28 cellular contexts compared by ENCODE assay signal in the genomic region with DNA sequence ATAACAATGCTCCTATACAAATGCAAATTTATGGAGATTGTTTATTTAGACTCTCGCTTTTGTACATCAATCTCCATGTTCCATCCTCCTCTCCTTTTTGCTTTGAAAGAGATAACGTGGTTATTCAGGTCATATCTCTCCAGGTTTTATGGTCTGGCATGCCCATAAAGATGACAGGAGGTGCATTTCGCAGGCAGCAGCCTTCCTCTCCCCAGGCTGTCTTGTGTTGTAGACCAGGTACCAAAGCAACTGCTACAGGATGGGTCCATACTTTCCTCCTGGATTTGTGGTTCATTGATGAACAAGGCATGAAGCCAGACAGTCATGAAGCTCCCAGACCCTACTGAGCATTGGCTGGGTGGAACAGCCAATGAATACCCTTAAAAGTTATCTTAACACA.
"Had no signal": no experiment of that assay in that cellular context is flagged by ENCODE, and none has a peak within 500 bp of the region (broad histone marks: within the 10 kb centered on the region; RNA-seq: fewer than 3 reads in every experiment).

No MANE protein-coding gene starts in this region.

- ATAC-seq: activated naive CD4-positive, alpha-beta T cell treated with anti-CD3 and anti-CD28 coated beads, Interleukin-2, amount 50 U/mL, for 72 hours; activated T-cell treated with anti-CD3 and anti-CD28 coated beads, Interleukin-2, amount 50 U/mL, for 72 hours; esophagus mucosa; heart left ventricle; WTC11 had no signal

- H3K4me1 Mint-ChIP-seq: activated CD4-positive, alpha-beta memory T cell treated with anti-CD3 and anti-CD28 coated beads, Interleukin-2, amount 10 ng/mL, durations not matched to agents 7 days and 5 days; activated CD4-positive, alpha-beta T cell treated with anti-CD3 and anti-CD28 coated beads, Interleukin-2, amount 10 ng/mL, durations not matched to agents 7 days and 5 days; activated naive CD4-positive, alpha-beta T cell treated with anti-CD3 and anti-CD28 coated beads, Interleukin-2, amount 10 ng/mL, durations not matched to agents 7 days and 5 days; activated naive CD8-positive, alpha-beta T cell treated with anti-CD3 and anti-CD28 coated beads, Interleukin-2, amount 10 ng/mL, durations not matched to agents 7 days and 5 days had no signal

- H3K9me3 Mint-ChIP-seq: activated CD4-positive, alpha-beta memory T cell treated with anti-CD3 and anti-CD28 coated beads, Interleukin-2, amount 10 ng/mL, durations not matched to agents 7 days and 5 days; activated CD4-positive, alpha-beta T cell treated with anti-CD3 and anti-CD28 coated beads, Interleukin-2, amount 10 ng/mL, durations not matched to agents 7 days and 5 days; activated naive CD4-positive, alpha-beta T cell treated with anti-CD3 and anti-CD28 coated beads, Interleukin-2, amount 10 ng/mL, durations not matched to agents 7 days and 5 days; activated naive CD4-positive, alpha-beta T cell treated with anti-CD3 and anti-CD28 coated beads, Interleukin-2, amount 50 U/mL, for 72 hours; activated naive CD8-positive, alpha-beta T cell treated with anti-CD3 and anti-CD28 coated beads, Interleukin-2, amount 10 ng/mL, durations not matched to agents 7 days and 5 days; activated T-cell treated with anti-CD3 and anti-CD28 coated beads, Interleukin-2, amount 50 U/mL, for 24 hours; activated T-cell treated with anti-CD3 and anti-CD28 coated beads, Interleukin-2, amount 50 U/mL, for 72 hours; WTC11 had no signal

- H3K27ac ChIP-seq: ascending aorta, breast epithelium, cardiac muscle cell, colonic mucosa, VCaP had no signal

- DNase-seq: activated CD4-positive, alpha-beta memory T cell treated with anti-CD3 and anti-CD28 coated beads, Interleukin-2, amount 10 ng/mL, durations not matched to agents 7 days and 5 days; activated CD4-positive, alpha-beta T cell treated with anti-CD3 and anti-CD28 coated beads for 1 hour; activated CD4-positive, alpha-beta T cell treated with anti-CD3 and anti-CD28 coated beads for 4 hours; activated CD4-positive, alpha-beta T cell treated with anti-CD3 and anti-CD28 coated beads, Interleukin-2, amount 10 ng/mL, durations not matched to agents 7 days and 5 days; activated CD4-positive, alpha-beta T cell treated with anti-CD3 and anti-CD28 coated beads, Interleukin-2, amount 50 U/mL, for 4 hours; activated CD8-positive, alpha-beta memory T cell treated with anti-CD3 and anti-CD28 coated beads, Interleukin-2, amount 50 U/mL, for 48 hours; activated gamma-delta T cell; activated naive CD4-positive, alpha-beta T cell; activated naive CD4-positive, alpha-beta T cell treated with anti-CD3 and anti-CD28 coated beads, Interleukin-2, amount 10 ng/mL, durations not matched to agents 7 days and 5 days; activated naive CD8-positive, alpha-beta T cell treated with anti-CD3 and anti-CD28 coated beads, Interleukin-2, amount 10 ng/mL, durations not matched to agents 7 days and 5 days; activated T-cell treated with anti-CD3 and anti-CD28 coated beads for 4 hours; activated T-cell treated with anti-CD3 and anti-CD28 coated beads, Interleukin-2, amount 50 U/mL, for 24 hours; activated T-cell treated with anti-CD3 and anti-CD28 coated beads, Interleukin-2, amount 50 U/mL, for 72 hours; central memory CD4-positive, alpha-beta T cell; colonic mucosa; effector CD8-positive, alpha-beta T cell; foreskin fibroblast; glutamatergic neuron; heart left ventricle; T-helper 2 cell had no signal

- H3K27me3 Mint-ChIP-seq: activated naive CD8-positive, alpha-beta T cell treated with anti-CD3 and anti-CD28 coated beads, Interleukin-2, amount 10 ng/mL, durations not matched to agents 7 days and 5 days; activated T-cell treated with anti-CD3 and anti-CD28 coated beads, Interleukin-2, amount 50 U/mL, for 24 hours had no signal

- H3K27me3 ChIP-seq: ascending aorta, breast epithelium, cardiac muscle cell, colonic mucosa, heart left ventricle had no signal

- H3K4me3 Mint-ChIP-seq: activated CD4-positive, alpha-beta memory T cell treated with anti-CD3 and anti-CD28 coated beads, Interleukin-2, amount 10 ng/mL, durations not matched to agents 7 days and 5 days; activated CD4-positive, alpha-beta T cell treated with anti-CD3 and anti-CD28 coated beads, Interleukin-2, amount 10 ng/mL, durations not matched to agents 7 days and 5 days; activated naive CD4-positive, alpha-beta T cell treated with anti-CD3 and anti-CD28 coated beads, Interleukin-2, amount 10 ng/mL, durations not matched to agents 7 days and 5 days; activated naive CD8-positive, alpha-beta T cell treated with anti-CD3 and anti-CD28 coated beads, Interleukin-2, amount 10 ng/mL, durations not matched to agents 7 days and 5 days; activated T-cell treated with anti-CD3 and anti-CD28 coated beads, Interleukin-2, amount 50 U/mL, for 24 hours; activated T-cell treated with anti-CD3 and anti-CD28 coated beads, Interleukin-2, amount 50 U/mL, for 72 hours; brain; WTC11 had no signal

- H3K36me3 ChIP-seq: ascending aorta, breast epithelium, cardiac muscle cell, colonic mucosa, heart left ventricle had no signal

- H3K9me3 ChIP-seq: ascending aorta, breast epithelium, colonic mucosa, heart left ventricle had no signal

- H3K4me3 ChIP-seq: ascending aorta, breast epithelium, cardiac muscle cell, colonic mucosa, heart left ventricle had no signal

- H3K27ac Mint-ChIP-seq: activated CD4-positive, alpha-beta memory T cell treated with anti-CD3 and anti-CD28 coated beads, Interleukin-2, amount 10 ng/mL, durations not matched to agents 7 days and 5 days; activated CD4-positive, alpha-beta T cell treated with anti-CD3 and anti-CD28 coated beads, Interleukin-2, amount 10 ng/mL, durations not matched to agents 7 days and 5 days; activated naive CD4-positive, alpha-beta T cell treated with anti-CD3 and anti-CD28 coated beads, Interleukin-2, amount 10 ng/mL, durations not matched to agents 7 days and 5 days; activated naive CD8-positive, alpha-beta T cell treated with anti-CD3 and anti-CD28 coated beads, Interleukin-2, amount 10 ng/mL, durations not matched to agents 7 days and 5 days; activated T-cell treated with anti-CD3 and anti-CD28 coated beads, Interleukin-2, amount 50 U/mL, for 24 hours; activated T-cell treated with anti-CD3 and anti-CD28 coated beads, Interleukin-2, amount 50 U/mL, for 72 hours; WTC11 had no signal

- H3K4me1 ChIP-seq: breast epithelium, colonic mucosa had no signal

- H3K36me3 Mint-ChIP-seq: activated naive CD4-positive, alpha-beta T cell treated with anti-CD3 and anti-CD28 coated beads, Interleukin-2, amount 10 ng/mL, durations not matched to agents 7 days and 5 days; activated naive CD4-positive, alpha-beta T cell treated with anti-CD3 and anti-CD28 coated beads, Interleukin-2, amount 50 U/mL, for 72 hours; activated naive CD8-positive, alpha-beta T cell treated with anti-CD3 and anti-CD28 coated beads, Interleukin-2, amount 10 ng/mL, durations not matched to agents 7 days and 5 days; brain; WTC11 had no signal
